In the genomic region with DNA sequence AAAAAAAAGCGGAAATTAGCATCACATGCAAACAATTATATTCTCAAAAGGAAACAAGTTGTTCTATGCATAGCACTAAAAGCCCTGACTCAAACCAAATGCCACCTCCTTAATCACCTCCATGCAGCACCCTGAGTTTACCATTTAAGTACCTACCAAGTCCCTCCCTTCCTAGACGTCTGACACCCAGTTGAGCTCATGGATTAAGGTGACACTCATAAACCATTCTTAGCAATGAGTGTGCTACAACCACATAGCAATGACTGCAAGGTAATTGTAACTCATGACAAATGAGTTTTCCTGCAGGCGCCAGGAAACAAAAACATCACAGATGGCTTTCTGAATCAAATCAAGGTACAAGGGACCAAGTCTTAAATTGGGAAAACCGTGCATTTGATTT, we compare ENCODE assay signal across 25 cellular contexts. TPM values are rescaled to one million over a fixed set of nuclear protein-coding genes. Genes with fewer than 3 reads are reported as not detected.
DNase-seq lines count a peak whose midpoint lies in the region; ATAC-seq and TF ChIP-seq lines count a peak whose summit lies in the region.
"Had no signal": no experiment of that assay in that cellular context is flagged by ENCODE, and none has a peak within 500 bp of the region (broad histone marks: within the 10 kb centered on the region; RNA-seq: fewer than 3 reads in every experiment).

No MANE protein-coding gene starts in this region.

- no peak overlapping the region for H3K27ac Mint-ChIP-seq in MCF 10A (ENCODE audit: low read depth, unreplicated experiment)
- H3K27ac Mint-ChIP-seq: activated CD4-positive, alpha-beta T cell treated with anti-CD3 and anti-CD28 coated beads, Interleukin-2, amount 10 ng/mL, durations not matched to agents 24 days and 14 days; CD4-positive, CD25-positive, alpha-beta regulatory T cell; memory B cell; natural killer cell had no signal

- H3K27me3 Mint-ChIP-seq in MCF 10A (ENCODE audit: insufficient read depth, unreplicated experiment): no peaks in the 10 kb centered on the region

- dilution Hi-C loops in mammary epithelial cell (cut with HindIII; ENCODE audit: low sequenced_read_pairs): no loop called here

- DNase-seq in mammary epithelial cell: peak; percentile 39
- DNase-seq in MCF 10A (ENCODE audit: unreplicated experiment): no peak
- peak; percentile 10 for DNase-seq in WERI-Rb-1
- DNase-seq in foreskin keratinocyte: peak in 1 of 2 donors; percentile 39
- no peak for DNase-seq in NCI-H226
- no peak for DNase-seq in stomach
- no peak for DNase-seq in effector CD4-positive, alpha-beta T cell
- DNase-seq: ACHN; activated CD4-positive, alpha-beta T cell treated with anti-CD3 and anti-CD28 coated beads, Interleukin-2, amount 10 ng/mL, durations not matched to agents 24 days and 14 days; activated CD8-positive, alpha-beta memory T cell treated with anti-CD3 and anti-CD28 coated beads, Interleukin-2, amount 50 U/mL, for 4 hours; activated naive CD4-positive, alpha-beta T cell treated with Interleukin-2 at 50 U/mL for 16 hours; anterior cingulate cortex; CD4-positive, CD25-positive, alpha-beta regulatory T cell; colonic mucosa; erythroblast; heart left ventricle; KBM-7; natural killer cell; NCI-H1092 treated with DMSO at 0.1 percent for 48 hours; NCI-H774; PC-9; stimulated activated naive CD4-positive, alpha-beta T cell treated with Interleukin-2 at 50 U/mL for 16 hours; upper lobe of right lung had no signal

- peak; percentile 56 for ATAC-seq in foreskin keratinocyte
- ATAC-seq in HG02938 (IDR thresholded peaks at IDR 0.05; ENCODE audit: unreplicated experiment): no peak
- ATAC-seq: natural killer cell had no signal

- BruUV-seq in mammary epithelial cell (replicated peaks; lab: Mats Ljungman, UMichigan) (no TSS peak), MCF 10A (replicated peaks; lab: Mats Ljungman, UMichigan) (no TSS peak)

- H3K36me3 ChIP-seq in mammary epithelial cell (ENCODE audit: insufficient read depth, low read length) (peaks cover 1% of the 10 kb centered on the region), WERI-Rb-1 (no peaks in the 10 kb centered on the region), stomach (no peaks in the 10 kb centered on the region)
- H3K36me3 ChIP-seq: colonic mucosa, upper lobe of right lung had no signal

- intact Hi-C loops in mammary epithelial cell (cut with micrococcal nuclease): no loop called here
- intact Hi-C loops in MCF 10A (cut with micrococcal nuclease): no loop called here
- intact Hi-C loops in stomach (cut with DNase I; ENCODE audit: low total_unique reads): no loop called here

- peaks cover 5% of the 10 kb centered on the region for H4K20me1 ChIP-seq in mammary epithelial cell (ENCODE audit: insufficient read depth, low read length)

- 72% methylated on average over 4 of the region's 4 CpGs for WGBS in mammary epithelial cell (ENCODE audit: low coverage, missing lambda C conversion rate)
- 65 to 84% (median 82%) methylated on average over 4 of the region's 4 CpGs for WGBS in stomach, 5 donors

- no peaks in the 10 kb centered on the region for H3K9me3 ChIP-seq in mammary epithelial cell (replicated peaks; ENCODE audit: insufficient read depth, low read length)
- H3K9me3 ChIP-seq in WERI-Rb-1 (ENCODE audit: severe bottlenecking): no peaks in the 10 kb centered on the region
- no peaks in the 10 kb centered on the region for H3K9me3 ChIP-seq in stomach
- H3K9me3 ChIP-seq: colonic mucosa, heart left ventricle, upper lobe of right lung had no signal

- no peak overlapping the region for H2AFZ ChIP-seq in mammary epithelial cell (ENCODE audit: low read depth, low read length)
- H2AFZ ChIP-seq: PC-9 had no signal

- H3K4me1 ChIP-seq in mammary epithelial cell (ENCODE audit: insufficient read depth, low read length) (peaks cover 27% of the 10 kb centered on the region), foreskin keratinocyte (peaks cover 16% of the 10 kb centered on the region), stomach (peaks cover 0 to 75% (median 24%) of the 10 kb centered on the region in 4 donors)
- H3K4me1 ChIP-seq: colonic mucosa had no signal

- peaks cover 37% of the 10 kb centered on the region for H3K4me1 Mint-ChIP-seq in MCF 10A (ENCODE audit: insufficient read depth, unreplicated experiment)

- H3K9ac ChIP-seq in mammary epithelial cell (ENCODE audit: insufficient read depth, low read length): no peak overlapping the region

- H3K9me3 Mint-ChIP-seq in MCF 10A (ENCODE audit: unreplicated experiment): no peaks in the 10 kb centered on the region
- H3K9me3 Mint-ChIP-seq: activated CD4-positive, alpha-beta T cell treated with anti-CD3 and anti-CD28 coated beads, Interleukin-2, amount 10 ng/mL, durations not matched to agents 24 days and 14 days; natural killer cell had no signal

- no peak overlapping the region for H3K4me2 ChIP-seq in mammary epithelial cell (ENCODE audit: insufficient read depth, low read depth, low read length)
- H3K4me2 ChIP-seq: PC-9 had no signal

- no peaks in the 10 kb centered on the region for H3K36me3 Mint-ChIP-seq in MCF 10A (ENCODE audit: insufficient read depth, unreplicated experiment)
- H3K36me3 Mint-ChIP-seq: CD4-positive, CD25-positive, alpha-beta regulatory T cell; memory B cell; natural killer cell had no signal

- TF ChIP-seq CTCF in mammary epithelial cell (conservative IDR thresholded peaks at IDR 0.05 in 1 of 2, IDR thresholded peaks at IDR 0.05 in 1 of 2; ENCODE audit: extremely low read depth in 1 of 2, insufficient read depth in 1 of 2, low read depth in 1 of 2, low read length in 2 of 2) (no peak), MCF 10A (IDR thresholded peaks at IDR 0.05; ENCODE audit: unreplicated experiment) (no peak), WERI-Rb-1 (IDR thresholded peaks at IDR 0.05; ENCODE audit: low read depth, low read length) (no peak), foreskin keratinocyte (conservative IDR thresholded peaks at IDR 0.05) (no peak), stomach (IDR thresholded peaks at IDR 0.05) (no peak)

- in situ Hi-C loops in mammary epithelial cell (cut with MboI; ENCODE audit: low sequenced_read_pairs in 2 of 2): no loop called here

- TF ChIP-seq POLR2A in stomach (IDR thresholded peaks at IDR 0.05): no peak

- no peak overlapping the region for H3K4me3 Mint-ChIP-seq in MCF 10A (ENCODE audit: unreplicated experiment)
- H3K4me3 Mint-ChIP-seq: activated CD4-positive, alpha-beta T cell treated with anti-CD3 and anti-CD28 coated beads, Interleukin-2, amount 10 ng/mL, durations not matched to agents 24 days and 14 days; CD4-positive, CD25-positive, alpha-beta regulatory T cell; memory B cell; natural killer cell had no signal

- POLR2A ChIA-PET in MCF 10A (lab: Yijun Ruan, JAX): interaction anchor here (0.7 to 1.5 kb wide), 2 partner anchors 10 to 28 kb away, joined by 3 to 5 read pairs; no protein-coding TSS in a partner anchor

- H3K27me3 ChIP-seq in mammary epithelial cell (ENCODE audit: insufficient read depth, low read length) (no peaks in the 10 kb centered on the region), WERI-Rb-1 (ENCODE audit: insufficient read depth, low read depth, severe bottlenecking) (no peaks in the 10 kb centered on the region), foreskin keratinocyte (no peaks in the 10 kb centered on the region), stomach (no peaks in the 10 kb centered on the region)
- H3K27me3 ChIP-seq: colonic mucosa, upper lobe of right lung had no signal

- peaks cover 97% of the 10 kb centered on the region for H3K79me2 ChIP-seq in mammary epithelial cell (ENCODE audit: insufficient read depth, low read length)

- H3K27ac ChIP-seq in mammary epithelial cell (ENCODE audit: insufficient read depth, low read depth, low read length) (no peak overlapping the region), WERI-Rb-1 (no peak overlapping the region), foreskin keratinocyte (no peak overlapping the region), stomach (no peak overlapping the region)
- H3K27ac ChIP-seq: colonic mucosa, PC-9, upper lobe of right lung had no signal

- no peak overlapping the region for H3K4me3 ChIP-seq in mammary epithelial cell (replicated peaks in 1 of 3; ENCODE audit: insufficient read depth in 1 of 3, low read depth in 2 of 3, low read length in 3 of 3)
- H3K4me3 ChIP-seq in WERI-Rb-1 (ENCODE audit: low read depth, low read length): no peak overlapping the region
- H3K4me3 ChIP-seq in stomach: no peak overlapping the region
- H3K4me3 ChIP-seq: colonic mucosa, heart left ventricle, PC-9, upper lobe of right lung had no signal

- CTCF ChIA-PET in mammary epithelial cell (lab: Charles Lee; ENCODE audit: low non-redundant PET) (no interaction called here), MCF 10A (lab: Yijun Ruan, JAX) (interaction anchor here (0.9 to 1.7 kb wide), 2 partner anchors 16 to 56 kb away, joined by 3 to 4 read pairs; no protein-coding TSS in a partner anchor)

- TF ChIP-seq EP300 in stomach (IDR thresholded peaks at IDR 0.05): no peak

RNA-seq across cellular contexts. Expression of a gene that starts 32.0 kb away (rescaled TPM):
- total RNA-seq in mammary epithelial cell (10 to 100 TPM; 56.1 to 58.0 TPM), MCF 10A (2022) (52.9 and 54.9 TPM in 2 replicates), foreskin keratinocyte (14.8 and 23.6 TPM in 2 replicates), stomach (100 to 1,000 TPM in 2 of 5 donors, 10 to 100 TPM in 3; 15.4 to 116 (median 89.4) TPM)
- polyA plus RNA-seq in mammary epithelial cell (76.3 TPM), foreskin keratinocyte (7.2 and 12.6 TPM in 2 replicates), stomach (10 to 100 TPM; 19.8 to 61.6 (median 51.1) TPM)
- 149 TPM for polyA minus RNA-seq in mammary epithelial cell

Comparison
In these comparisons a context has a peak if more than half of its experiments do, and no peak if none do; other contexts are left out.
1. DNase-seq: peak in mammary epithelial cell (single experiment) and WERI-Rb-1 (single experiment); none in MCF 10A (single experiment), NCI-H226 (single experiment), stomach (single experiment) and effector CD4-positive, alpha-beta T cell (single experiment).